8 cellular contexts compared by ENCODE assay signal in genomic region chr16:29962344-29962994, GRCh38. TPM values are rescaled to one million over a fixed set of nuclear protein-coding genes. Genes with fewer than 3 reads are reported as not detected.
DNase-seq lines count a peak whose midpoint lies in the region; ATAC-seq, FAIRE-seq and TF ChIP-seq lines count a peak whose summit lies in the region.

No MANE protein-coding gene starts in this region.

- TF ChIP-seq CTCF in AG04450 (IDR thresholded peaks at IDR 0.05; ENCODE audit: low read depth, low read length) (no peak), HFFc6 (IDR thresholded peaks at IDR 0.05) (no peak), heart right ventricle (IDR thresholded peaks at IDR 0.05) (no peak), psoas muscle (IDR thresholded peaks at IDR 0.05) (no peak)

- peak overlapping the region; percentile 93 for H3K27ac Mint-ChIP-seq in HFFc6
- peak overlapping the region; percentile 88 for H3K27ac Mint-ChIP-seq in activated T-helper 17 cell treated with anti-CD3 and anti-CD28 coated beads, Interleukin-2, amount 50 U/mL, for 72 hours

- peak overlapping the region; percentile 57 for H3K27ac ChIP-seq in AG04450 (ENCODE audit: low read depth, low read length)
- H3K27ac ChIP-seq in heart right ventricle, result peak overlapping the region; percentile 93 to 98 (median 96)
- peak overlapping the region; percentile 83 for H3K27ac ChIP-seq in psoas muscle

- H3K9me3 Mint-ChIP-seq in HFFc6, result no peaks in the 10 kb centered on the region
- no peaks in the 10 kb centered on the region for H3K9me3 Mint-ChIP-seq in activated T-helper 17 cell treated with anti-CD3 and anti-CD28 coated beads, Interleukin-2, amount 50 U/mL, for 72 hours

- DNase-seq in AG04450 (ENCODE audit: low read depth, low spot score) (peak; percentile 4), HFFc6 (peak; percentile 7), heart right ventricle (peak in 1 of 2 donors; percentile 41), psoas muscle (no peak), urothelium cell line (ENCODE audit: low spot score) (no peak)

- H3K27me3 Mint-ChIP-seq in HFFc6 (ENCODE audit: insufficient read depth), result no peaks in the 10 kb centered on the region; the same call in 1 of the 2 replicates
- no peaks in the 10 kb centered on the region for H3K27me3 Mint-ChIP-seq in activated T-helper 17 cell treated with anti-CD3 and anti-CD28 coated beads, Interleukin-2, amount 50 U/mL, for 72 hours

- WGBS in heart right ventricle, 2 donors, result 8 to 10% methylated on average over 18 of the region's 18 CpGs
- 5 to 9% (median 8%) methylated on average over 18 of the region's 18 CpGs for WGBS in psoas muscle, 3 donors

- peak overlapping the region; percentile 96 for H3K4me3 Mint-ChIP-seq in HFFc6
- H3K4me3 Mint-ChIP-seq in activated T-helper 17 cell treated with anti-CD3 and anti-CD28 coated beads, Interleukin-2, amount 50 U/mL, for 72 hours, result peak overlapping the region; percentile 92

- no peak for FAIRE-seq in urothelium cell line (lab: Jason Lieb, UNC)

- H3K9me3 ChIP-seq in AG04450 (ENCODE audit: control insufficient read depth, insufficient read depth, low read length) (no peaks in the 10 kb centered on the region), heart right ventricle (no peaks in the 10 kb centered on the region), psoas muscle (no peaks in the 10 kb centered on the region)

- H3K4me1 ChIP-seq in heart right ventricle, result peaks cover 0 to 35% (median 20%) of the 10 kb centered on the region in 9 donors
- H3K4me1 ChIP-seq in psoas muscle, result no peaks in the 10 kb centered on the region

- POLR2A ChIA-PET in AG04450 (lab: Yijun Ruan, JAX), result interaction anchor here (0.7 to 2.2 kb wide), 6 partner anchors 11 to 62 kb away, joined by 3 to 17 read pairs (median 4); partner anchors contain the start of genes KCTD13 and TAOK2

- H3K4me1 Mint-ChIP-seq in HFFc6 (ENCODE audit: low read depth), result peaks cover 19% of the 10 kb centered on the region
- H3K4me1 Mint-ChIP-seq in activated T-helper 17 cell treated with anti-CD3 and anti-CD28 coated beads, Interleukin-2, amount 50 U/mL, for 72 hours, result peaks cover 17% of the 10 kb centered on the region

- no peaks in the 10 kb centered on the region for H3K27me3 ChIP-seq in AG04450 (ENCODE audit: control insufficient read depth, insufficient read depth, low read length)
- H3K27me3 ChIP-seq in heart right ventricle, result no peaks in the 10 kb centered on the region
- H3K27me3 ChIP-seq in psoas muscle (ENCODE audit: insufficient read depth in 3 of 3, low read length in 2 of 3), result no peaks in the 10 kb centered on the region

- intact Hi-C loops in heart right ventricle (cut with DNase I) (loop anchor here in 5 of 10 donors (1.0 to 10.0 kb wide), 5 partner anchors 11 to 148 kb away; partner anchors contain the start of genes HIRIP3 (in 3 of the 5), INO80E (in 3 of the 5), KCTD13 (in 2 of the 5) and CDIPT (in 1 of the 5)), psoas muscle (cut with DNase I) (loop anchor here in 1 of 2 donors (5.0 kb wide), 1 partner anchor 35 kb away; the partner anchor contains the start of gene KCTD13)

- H3K4me3 ChIP-seq in AG04450 (ENCODE audit: low read depth, low read length) (peak overlapping the region; percentile 77), heart right ventricle (peak overlapping the region; percentile 46 to 94 (median 81)), psoas muscle (peak overlapping the region; percentile 75)

- no peak for ATAC-seq in activated T-helper 17 cell treated with anti-CD3 and anti-CD28 coated beads, Interleukin-2, amount 50 U/mL, for 72 hours (replicated peaks)
- ATAC-seq in heart right ventricle (peak; percentile 41 to 82 (median 72)), psoas muscle (peak in 2 of 4 donors; percentile 25 to 38), GM19023 (IDR thresholded peaks at IDR 0.05; ENCODE audit: unreplicated experiment) (no peak), GM18502 (IDR thresholded peaks at IDR 0.05; ENCODE audit: poor library complexity, unreplicated experiment) (no peak)

- no peaks in the 10 kb centered on the region for H3K36me3 Mint-ChIP-seq in HFFc6 (ENCODE audit: low read depth)
- peaks cover 14% of the 10 kb centered on the region for H3K36me3 Mint-ChIP-seq in activated T-helper 17 cell treated with anti-CD3 and anti-CD28 coated beads, Interleukin-2, amount 50 U/mL, for 72 hours (ENCODE audit: low read depth)

- H3K36me3 ChIP-seq in heart right ventricle (peaks cover 0 to 38% (median 0%) of the 10 kb centered on the region in 9 donors), psoas muscle (ENCODE audit: insufficient read depth in 1 of 2, low read depth in 1 of 2) (peaks cover 0 to 16% of the 10 kb centered on the region in 2 donors)

- CTCF ChIA-PET in AG04450 (lab: Charles Lee), result interaction anchor here (0.6 to 1.6 kb wide), 5 partner anchors 10 to 114 kb away, joined by 3 to 13 read pairs (median 6); partner anchors contain the start of genes SEZ6L2 and TAOK2

RNA-seq across cellular contexts. Expression of gene TMEM219, which starts 0.6 kb away (rescaled TPM):
- polyA plus RNA-seq in AG04450 (2011; rRNA removed) (88.6 and 107 TPM in 2 replicates), heart right ventricle (10 to 100 TPM; 80.4 to 85.9 TPM), psoas muscle (10 to 100 TPM; 53.7 to 80.7 (median 60.4) TPM)
- 59.3 and 76.3 TPM in 2 replicates for polyA minus RNA-seq in AG04450 (2011; rRNA and poly(A)+ RNA removed)
- 100 to 1,000 TPM; 105 to 122 (median 110) TPM for total RNA-seq in HFFc6 (2021; fragmentation: NEBNext Ultra II Directional; extraction: Animal tissue kit (Norgen Biotek cat#: 25700))
- 10 to 100 TPM; 55.2 to 70.8 TPM for total RNA-seq in activated T-helper 17 cell treated with anti-CD3 and anti-CD28 coated beads, Interleukin-2, amount 50 U/mL, for 72 hours
- total RNA-seq in heart right ventricle (100 to 1,000 TPM in 1 of 10 donors, 10 to 100 TPM in 9; 53.0 to 105 (median 67.1) TPM), psoas muscle (10 to 100 TPM; 39.6 to 64.5 (median 50.3) TPM)

RNA-seq across cellular contexts. Expression of gene TAOK2, which starts 11.2 kb away (rescaled TPM):
- 16.9 and 18.2 TPM in 2 replicates for polyA plus RNA-seq in AG04450 (2011; rRNA removed)
- polyA minus RNA-seq in AG04450 (2011; rRNA and poly(A)+ RNA removed), result 29.3 and 32.3 TPM in 2 replicates
- total RNA-seq in HFFc6 (2021; fragmentation: NEBNext Ultra II Directional; extraction: Animal tissue kit (Norgen Biotek cat#: 25700)), result 10 to 100 TPM; 50.4 to 56.9 (median 53.0) TPM
- 10 to 100 TPM; 34.9 to 44.0 TPM for total RNA-seq in activated T-helper 17 cell treated with anti-CD3 and anti-CD28 coated beads, Interleukin-2, amount 50 U/mL, for 72 hours
- 10 to 100 TPM; 27.0 to 40.6 (median 32.7) TPM for total RNA-seq in heart right ventricle
- polyA plus RNA-seq in heart right ventricle, result 10 to 100 TPM; 27.6 to 50.4 TPM
- 10 to 100 TPM; 18.6 to 28.6 (median 22.0) TPM for total RNA-seq in psoas muscle
- polyA plus RNA-seq in psoas muscle, result 10 to 100 TPM; 15.7 to 30.2 (median 21.8) TPM

RNA-seq across cellular contexts. Expression of gene HIRIP3, which starts 32.9 kb away (rescaled TPM):
- polyA plus RNA-seq in AG04450 (2011; rRNA removed) (2.5 and 3.8 TPM in 2 replicates), heart right ventricle (10 to 100 TPM; 17.9 to 22.4 TPM), psoas muscle (10 to 100 TPM; 18.5 to 62.5 (median 23.1) TPM)
- 2.1 and 2.2 TPM in 2 replicates for polyA minus RNA-seq in AG04450 (2011; rRNA and poly(A)+ RNA removed)
- total RNA-seq in HFFc6 (2021; fragmentation: NEBNext Ultra II Directional; extraction: Animal tissue kit (Norgen Biotek cat#: 25700)), result 10 to 100 TPM in 5 of 6 experiments, 1 to 10 TPM in 1; 9.8 to 14.4 (median 13.4) TPM
- total RNA-seq in activated T-helper 17 cell treated with anti-CD3 and anti-CD28 coated beads, Interleukin-2, amount 50 U/mL, for 72 hours, result 10 to 100 TPM; 23.9 to 34.1 TPM
- total RNA-seq in heart right ventricle (10 to 100 TPM; 14.4 to 23.2 (median 17.1) TPM), psoas muscle (10 to 100 TPM; 18.9 to 22.0 (median 20.7) TPM)

RNA-seq across cellular contexts. Expression of gene INO80E, which starts 33.6 kb away (rescaled TPM):
- polyA plus RNA-seq in AG04450 (2011; rRNA removed) (27.3 and 27.5 TPM in 2 replicates), heart right ventricle (10 to 100 TPM; 63.2 to 80.4 TPM), psoas muscle (10 to 100 TPM; 59.8 to 86.9 (median 77.3) TPM)
- polyA minus RNA-seq in AG04450 (2011; rRNA and poly(A)+ RNA removed), result 8.6 and 10.1 TPM in 2 replicates
- total RNA-seq in HFFc6 (2021; fragmentation: NEBNext Ultra II Directional; extraction: Animal tissue kit (Norgen Biotek cat#: 25700)), result 10 to 100 TPM; 61.0 to 77.4 (median 73.8) TPM
- 100 to 1,000 TPM in 1 of 2 donors, 10 to 100 TPM in 1; 77.9 to 116 TPM for total RNA-seq in activated T-helper 17 cell treated with anti-CD3 and anti-CD28 coated beads, Interleukin-2, amount 50 U/mL, for 72 hours
- total RNA-seq in heart right ventricle (10 to 100 TPM; 23.2 to 34.8 (median 30.6) TPM), psoas muscle (10 to 100 TPM; 30.5 to 43.3 (median 34.1) TPM)

RNA-seq across cellular contexts. Expression of gene KCTD13, which starts 36.4 kb away (rescaled TPM):
- polyA plus RNA-seq in AG04450 (2011; rRNA removed) (7.4 and 8.8 TPM in 2 replicates), heart right ventricle (10 to 100 TPM in 1 of 2 donors, 1 to 10 TPM in 1; 5.2 to 18.0 TPM), psoas muscle (1 to 10 TPM; 2.2 to 5.4 (median 5.1) TPM)
- polyA minus RNA-seq in AG04450 (2011; rRNA and poly(A)+ RNA removed), result 7.7 and 8.1 TPM in 2 replicates
- total RNA-seq in HFFc6 (2021; fragmentation: NEBNext Ultra II Directional; extraction: Animal tissue kit (Norgen Biotek cat#: 25700)), result 10 to 100 TPM; 13.9 to 17.0 (median 16.1) TPM
- 10 to 100 TPM; 31.9 to 36.0 TPM for total RNA-seq in activated T-helper 17 cell treated with anti-CD3 and anti-CD28 coated beads, Interleukin-2, amount 50 U/mL, for 72 hours
- total RNA-seq in heart right ventricle (1 to 10 TPM; 5.4 to 8.2 (median 7.3) TPM), psoas muscle (1 to 10 TPM; 3.3 to 5.4 (median 4.1) TPM)

Comparison
In these comparisons a context has a peak if more than half of its experiments do, and no peak if none do; other contexts are left out.
1. DNase-seq: peak in AG04450 (single experiment) and HFFc6 (single experiment); none in psoas muscle (0 of 2) and urothelium cell line (single experiment).
2. ATAC-seq: peak in heart right ventricle (8 of 8); none in activated T-helper 17 cell treated with anti-CD3 and anti-CD28 coated beads, Interleukin-2, amount 50 U/mL, for 72 hours (single experiment), GM19023 (single experiment) and GM18502 (single experiment).
3. Peak in every context shown above with its lines, with median percentiles within 50 percentile points of each other: H3K27ac ChIP-seq and H3K4me3 ChIP-seq.